ENCODE assay signal across 27 cellular contexts in genomic region chr7:111815354-111815753, GRCh38.
"Had no signal": no experiment of that assay in that cellular context is flagged by ENCODE, and none has a peak within 500 bp of the region (broad histone marks: within the 10 kb centered on the region; RNA-seq: fewer than 3 reads in every experiment).

No MANE protein-coding gene starts in this region.

- H3K4me1 ChIP-seq: stomach, suprapubic skin, testis, thyroid gland, tibial artery, tibial nerve, transverse colon, upper lobe of left lung, upper lobe of right lung, uterus, vagina had no signal

- FAIRE-seq: urothelium cell line had no signal

- ATAC-seq: stimulated activated effector memory CD8-positive, alpha-beta T cell treated with anti-CD3 and anti-CD28 coated beads, Interleukin-12 subunit alpha, Interleukin-12 subunit beta, amount 100 ng/mL, for 72 hours; stimulated activated memory B cell treated with anti-CD40 and anti-IgM and Interleukin-4, amounts not matched to agents 10 μg/mL and 1 μg/mL and 100 μg/mL, for 72 hours; stimulated activated naive B cell treated with anti-CD40 and anti-IgM and Interleukin-4, amounts not matched to agents 10 μg/mL and 1 μg/mL and 100 μg/mL, for 72 hours; stimulated activated naive CD8-positive, alpha-beta T cell treated with anti-CD3 and anti-CD28 coated beads, Interleukin-15, amount 100 ng/mL, for 72 hours; stimulated activated naive CD8-positive, alpha-beta T cell treated with anti-CD3 and anti-CD28 coated beads, Interleukin-15, Interleukin-2, amounts not matched to agents 100 U/mL and 50 U/mL, for 24 hours; upper lobe of right lung had no signal

- H3K4me3 ChIP-seq: stomach, suprapubic skin, testis, thoracic aorta, thyroid gland, tibial artery, tibial nerve, transverse colon, upper lobe of left lung, upper lobe of right lung, uterus, vagina had no signal

- DNase-seq: stimulated activated CD4-positive, alpha-beta T cell treated with anti-CD3 and anti-CD28 coated beads, Interleukin-2, amount 100 ng/mL, for 48 hours; stimulated activated CD4-positive, alpha-beta T cell treated with anti-CD3 and anti-CD28 coated beads, Interleukin-4, amount 100 ng/mL, for 1 hour; stimulated activated CD4-positive, alpha-beta T cell treated with anti-CD3 and anti-CD28 coated beads, Interleukin-4, amount 100 ng/mL, for 24 hours; stimulated activated CD4-positive, alpha-beta T cell treated with anti-CD3 and anti-CD28 coated beads, Interleukin-4, amount 100 ng/mL, for 4 hours; stimulated activated CD8-positive, alpha-beta memory T cell treated with anti-CD3 and anti-CD28 coated beads, Interleukin-4, amount 100 ng/mL, for 48 hours; stimulated activated naive B cell treated with anti-CD40 and anti-IgM and Interleukin-4, amounts not matched to agents 10 μg/mL and 1 μg/mL and 100 μg/mL, for 72 hours; stimulated activated naive CD4-positive, alpha-beta T cell; stimulated activated naive CD4-positive, alpha-beta T cell treated with Interleukin-2 at 50 U/mL for 16 hours; stimulated activated naive CD8-positive, alpha-beta T cell treated with anti-CD3 and anti-CD28 coated beads, Interleukin-15, amount 100 ng/mL, for 72 hours; stimulated activated naive CD8-positive, alpha-beta T cell treated with anti-CD3 and anti-CD28 coated beads, Interleukin-15, Interleukin-2, amounts not matched to agents 100 U/mL and 50 U/mL, for 24 hours; stomach; substantia nigra; testis; thyroid gland; tibial artery; transverse colon; trophoblast cell; upper lobe of left lung; upper lobe of right lung; uterus had no signal

- H3K36me3 ChIP-seq: thyroid gland, transverse colon, uterus, vagina had no signal

- H3K27ac ChIP-seq: stomach, suprapubic skin, testis, thoracic aorta, thyroid gland, tibial artery, tibial nerve, transverse colon, upper lobe of left lung, upper lobe of right lung, uterus, vagina had no signal

- H3K9me3 ChIP-seq: stomach, suprapubic skin, testis, thoracic aorta, thyroid gland, tibial artery, tibial nerve, transverse colon, upper lobe of left lung, upper lobe of right lung, uterus, vagina had no signal

- H3K27me3 ChIP-seq: stomach, suprapubic skin, testis, thyroid gland, tibial artery, tibial nerve, transverse colon, upper lobe of left lung, upper lobe of right lung, uterus, vagina had no signal
